Comparison of ENCODE assay signal across 8 cellular contexts in the genomic region with DNA sequence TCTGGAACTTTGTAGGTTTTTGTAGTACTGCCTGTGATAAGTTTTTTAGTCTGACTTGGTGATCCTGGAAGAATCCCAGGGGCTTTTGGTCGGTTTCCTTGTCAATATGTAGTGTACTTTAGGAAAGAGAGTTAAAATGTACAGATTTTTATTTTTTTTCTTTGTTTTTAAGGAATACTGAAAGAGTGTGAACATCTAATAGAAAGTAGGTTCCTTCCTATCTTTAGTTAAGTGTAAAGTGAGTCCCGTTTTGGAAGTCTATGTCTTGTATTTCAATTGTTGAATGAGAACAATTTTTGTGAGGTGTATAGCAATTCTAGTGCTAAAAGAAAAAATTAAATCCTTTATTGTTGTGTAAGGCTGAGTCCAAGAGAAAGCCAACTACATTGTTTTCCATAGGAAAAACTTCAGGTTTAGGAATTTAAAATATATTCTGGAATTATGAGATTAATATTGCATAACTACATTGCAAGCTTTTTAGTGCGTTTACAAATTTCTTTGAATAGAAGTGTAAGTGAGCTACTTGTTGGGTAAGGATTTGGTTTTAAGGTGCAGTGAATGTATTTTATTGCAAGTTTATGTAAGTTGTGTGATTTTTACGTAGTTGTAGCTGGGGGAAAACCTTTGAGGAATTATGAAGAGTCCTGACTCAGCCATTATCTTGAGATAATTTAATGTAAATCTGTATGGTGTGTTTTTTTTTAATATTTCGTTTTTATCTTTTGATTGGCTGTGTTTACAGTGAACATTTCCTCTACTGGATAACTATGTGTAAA. TPM values are rescaled to one million over a fixed set of nuclear protein-coding genes. Genes with fewer than 3 reads are reported as not detected.
DNase-seq lines count a peak whose midpoint lies in the region; ATAC-seq and TF ChIP-seq lines count a peak whose summit lies in the region.

No MANE protein-coding gene starts in this region.

- peak overlapping the region; percentile 86 for H3K4me2 ChIP-seq in H9 (ENCODE audit: insufficient read depth, insufficient read length, low read length)

- no peak overlapping the region for H3K56ac ChIP-seq in H9 (ENCODE audit: insufficient read length, low read depth, low read length)

- no peak for ATAC-seq in activated CD4-positive, CD25-positive, alpha-beta regulatory T cell treated with anti-CD3 and anti-CD28 coated beads, Interleukin-2, amount 50 U/mL, for 24 hours

- no peak overlapping the region for H4K91ac ChIP-seq in H9 (ENCODE audit: insufficient read length, low read depth, low read length)

- H2BK15ac ChIP-seq in H9 (ENCODE audit: low read depth, low read length) = no peak overlapping the region

- peaks cover 22 to 23% of the 10 kb centered on the region in 2 experiments for H3K4me1 Mint-ChIP-seq in H9

- peaks cover 4% of the 10 kb centered on the region for H3K23me2 ChIP-seq in H9 (ENCODE audit: insufficient read length, low read depth, low read length, poor library complexity, severe bottlenecking)

- H3K9me3 Mint-ChIP-seq in H9 = 0 out of 5 replicates have a peak, but pooled peaks cover 0 to 3% of the 10 kb centered on the region in 2 experiments

- H2BK12ac ChIP-seq in H9 (ENCODE audit: insufficient read length, low read depth, low read length) = no peak overlapping the region

- peaks cover 2% of the 10 kb centered on the region; the same call in 1 of the 2 replicates for H3K36me3 ChIP-seq in WERI-Rb-1

- H3K18ac ChIP-seq in H9 (ENCODE audit: insufficient read length, low read depth, low read length) = no peak overlapping the region

- no peaks in the 10 kb centered on the region for H3K27me3 ChIP-seq in H9 (ENCODE audit: insufficient read depth, low read length)
- H3K27me3 ChIP-seq in WERI-Rb-1 (ENCODE audit: insufficient read depth, low read depth, severe bottlenecking) = no peaks in the 10 kb centered on the region

- H3K79me1 ChIP-seq in H9 (ENCODE audit: insufficient read depth, low read depth, low read length, poor library complexity, severe bottlenecking) = peaks cover 2% of the 10 kb centered on the region

- H2BK20ac ChIP-seq in H9 (ENCODE audit: low read depth, low read length, poor library complexity, severe bottlenecking) = no peak overlapping the region

- H3K4me3 ChIP-seq in WERI-Rb-1 (ENCODE audit: low read depth, low read length) (peak overlapping the region; percentile 89), fibroblast of villous mesenchyme (ENCODE audit: low read depth, low read length) (peak overlapping the region; percentile 89), skeletal muscle cell (ENCODE audit: low read depth, low read length) (peak overlapping the region; percentile 84)

- H3K4me3 Mint-ChIP-seq in H9 = peak overlapping the region; percentile 83 to 88

- H3K9me3 ChIP-seq in H9 (ENCODE audit: control insufficient read depth, low read depth, low read length) (no peaks in the 10 kb centered on the region), WERI-Rb-1 (ENCODE audit: severe bottlenecking) (peaks cover 3% of the 10 kb centered on the region)

- H3K79me2 ChIP-seq in H9 (ENCODE audit: insufficient read depth, low read length) = peaks cover 47% of the 10 kb centered on the region

- no peak overlapping the region for H2AK5ac ChIP-seq in H9 (ENCODE audit: insufficient read length, low read length)

- no peak overlapping the region for H2AFZ ChIP-seq in H9 (ENCODE audit: low read length)

- H3K4ac ChIP-seq in H9 (ENCODE audit: low read depth, low read length) = no peak overlapping the region

- H3K9ac ChIP-seq in H9 (ENCODE audit: extremely low read depth, insufficient read length, low read length) = peak overlapping the region; percentile 44

- H4K5ac ChIP-seq in H9 (ENCODE audit: insufficient read length, low read depth, low read length) = no peak overlapping the region

- TF ChIP-seq CTCF in H9 (conservative IDR thresholded peaks at IDR 0.05) (no peak), WERI-Rb-1 (IDR thresholded peaks at IDR 0.05; ENCODE audit: low read depth, low read length) (no peak), fibroblast of villous mesenchyme (IDR thresholded peaks at IDR 0.05; ENCODE audit: insufficient read depth, low read depth, low read length) (no peak)

- no peak overlapping the region for H2BK120ac ChIP-seq in H9 (ENCODE audit: low read depth, low read length, poor library complexity, severe bottlenecking)

- no peak for DNase-seq in H9
- no peak for DNase-seq in WERI-Rb-1
- peak; percentile 50 for DNase-seq in fibroblast of villous mesenchyme (ENCODE audit: low read depth)
- DNase-seq in skeletal muscle cell (ENCODE audit: low read depth) = no peak
- DNase-seq in T1000 (lab: John Stamatoyannopoulos, UW) = no peak
- no peak for DNase-seq in NCI-H1092 (lab: John Stamatoyannopoulos, UW)
- no peak for DNase-seq in SIG-M5 treated with dmso at 0.1 percent for 504 hours (lab: John Stamatoyannopoulos, UW; ENCODE audit: unreplicated experiment)

- no peak overlapping the region for H3T11ph ChIP-seq in H9 (ENCODE audit: low read length)

- no peaks in the 10 kb centered on the region for H3K36me3 Mint-ChIP-seq in H9 (ENCODE audit: insufficient read depth in 1 of 3, low read depth in 3 of 3)

- H3K27ac Mint-ChIP-seq in H9 = peak overlapping the region in 2 of 3 experiments; percentile 41 to 45; a peak in 3 of 7 replicates

- H4K20me1 ChIP-seq in H9 (ENCODE audit: control insufficient read depth, insufficient read depth, insufficient read length) = no peaks in the 10 kb centered on the region

- H3K4me1 ChIP-seq in H9 (ENCODE audit: insufficient read depth, low read length) = no peaks in the 10 kb centered on the region; the same call in 1 of the 2 replicates

- no peak overlapping the region for H4K8ac ChIP-seq in H9 (replicated peaks; ENCODE audit: insufficient read length, low read depth, low read length)

- 100% methylated on average over 1 of the region's 5 CpGs for WGBS in H9 (ENCODE audit: extremely low coverage, insufficient read length, low lambda C conversion rate)

- H3K23ac ChIP-seq in H9 (ENCODE audit: insufficient read length, low read depth, low read length) = no peak overlapping the region

- no peak overlapping the region for H2BK5ac ChIP-seq in H9 (ENCODE audit: insufficient read length, low read length)

- no peak overlapping the region for H3K27ac ChIP-seq in H9 (ENCODE audit: insufficient read length, low read depth, low read length)
- peak overlapping the region; percentile 97 for H3K27ac ChIP-seq in WERI-Rb-1

- H3K27me3 Mint-ChIP-seq in H9 (ENCODE audit: low read depth) = no peaks in the 10 kb centered on the region

- H3K14ac ChIP-seq in H9 (ENCODE audit: insufficient read depth, low read length) = no peak overlapping the region

RNA-seq across cellular contexts. Expression of gene VAPA, which starts 1.7 kb away (rescaled TPM):
- total RNA-seq in H9 (2021) (126 and 141 TPM in 2 replicates), fibroblast of villous mesenchyme (203 and 288 TPM in 2 replicates)

RNA-seq across cellular contexts. Expression of gene TXNDC2, which starts 29.7 kb away (rescaled TPM):
- total RNA-seq in H9 (2021) (0.28 TPM in 1 of 2 replicates, not detected in the other), fibroblast of villous mesenchyme (under 0.01 TPM in 1 of 2 replicates, not detected in the other)
